ENCODE assay signal across 8 cellular contexts in genomic region chr6:32941412-32941784, GRCh38. TPM values are rescaled to one million over a fixed set of nuclear protein-coding genes. Genes with fewer than 3 reads are reported as not detected.
DNase-seq lines count a peak whose midpoint lies in the region; ATAC-seq and TF ChIP-seq lines count a peak whose summit lies in the region.

No MANE protein-coding gene starts in this region.

- ATAC-seq in HG02973 (IDR thresholded peaks at IDR 0.05; ENCODE audit: unreplicated experiment), result peak; percentile 43

- H3K4me3 ChIP-seq in epithelial cell of proximal tubule (ENCODE audit: low read depth, low read length), result peak overlapping the region; percentile 9

- H3K27ac ChIP-seq in VCaP, result peak overlapping the region; percentile 92

- intact Hi-C loops in posterior cingulate gyrus (cut with DNase I), result no loop called here

- DNase-seq in SKM-1 treated with dmso at 0.1 percent for 144 hours (lab: John Stamatoyannopoulos, UW; ENCODE audit: unreplicated experiment) (peak; percentile 19), SKM-1 (lab: John Stamatoyannopoulos, UW; ENCODE audit: unreplicated experiment) (no peak), epithelial cell of proximal tubule (ENCODE audit: low read depth) (peak; percentile 89), NCI-H187 treated with DMSO at 0.1 percent for 48 hours (lab: John Stamatoyannopoulos, UW) (no peak), posterior cingulate gyrus (no peak)
- DNase-seq in stimulated activated CD8-positive, alpha-beta memory T cell treated with anti-CD3 and anti-CD28 coated beads, Interleukin-4, amount 100 ng/mL, for 24 hours (ENCODE audit: low read depth), result peak; percentile 22

- TF ChIP-seq CTCF in VCaP (conservative IDR thresholded peaks at IDR 0.05), result no peak
- no peak for TF ChIP-seq CTCF in epithelial cell of proximal tubule (conservative IDR thresholded peaks at IDR 0.05; ENCODE audit: low read depth, low read length)

RNA-seq across cellular contexts. Expression of gene HLA-DMB, which starts 0.6 kb away (rescaled TPM):
- total RNA-seq in epithelial cell of proximal tubule, result 3.5 and 4.2 TPM in 2 replicates

RNA-seq across cellular contexts. Expression of gene HLA-DMA, which starts 11.5 kb away (rescaled TPM):
- total RNA-seq in epithelial cell of proximal tubule, result 0.65 and 2.0 TPM in 2 replicates

RNA-seq across cellular contexts. Expression of gene BRD2, which starts 27.0 kb away (rescaled TPM):
- 128 and 140 TPM in 2 replicates for total RNA-seq in epithelial cell of proximal tubule

Comparison
In these comparisons a context has a peak if more than half of its experiments do, and no peak if none do; other contexts are left out.
1. DNase-seq: peak in SKM-1 treated with dmso at 0.1 percent for 144 hours (single experiment), epithelial cell of proximal tubule (single experiment) and stimulated activated CD8-positive, alpha-beta memory T cell treated with anti-CD3 and anti-CD28 coated beads, Interleukin-4, amount 100 ng/mL, for 24 hours (single experiment); none in SKM-1 (single experiment), NCI-H187 treated with DMSO at 0.1 percent for 48 hours (single experiment) and posterior cingulate gyrus (0 of 10).